Comparison of ENCODE assay signal across 9 cellular contexts in the genomic region with DNA sequence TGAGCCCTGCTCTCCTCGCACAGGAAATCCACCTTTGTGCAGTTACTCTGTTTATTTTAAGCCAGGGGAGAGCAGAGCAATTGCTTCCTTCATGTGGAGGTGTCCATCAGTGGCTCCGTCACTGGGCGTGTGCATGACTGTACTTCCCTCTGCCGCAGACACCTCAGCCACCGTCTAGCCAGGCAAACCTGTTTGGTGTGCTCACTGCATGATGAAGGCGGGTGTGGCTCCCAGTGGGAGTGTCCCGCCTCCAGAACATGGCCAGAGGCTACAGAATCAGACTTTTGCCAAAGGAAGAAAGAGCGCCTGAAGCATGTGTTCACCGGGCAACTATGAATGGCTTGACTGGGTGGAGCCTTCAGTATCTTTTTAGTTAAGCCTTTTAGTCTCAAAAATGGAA. TPM values are rescaled to one million over a fixed set of nuclear protein-coding genes. Genes with fewer than 3 reads are reported as not detected.
A peak's percentile ranks its signal among the peaks of the same experiment; 100 is the strongest.
DNase-seq lines count a peak whose midpoint lies in the region; ATAC-seq and TF ChIP-seq lines count a peak whose summit lies in the region.
"Had no signal": no experiment of that assay in that cellular context is flagged by ENCODE, and none has a peak within 500 bp of the region (broad histone marks: within the 10 kb centered on the region; RNA-seq: fewer than 3 reads in every experiment).

No MANE protein-coding gene starts in this region.

- no peaks in the 10 kb centered on the region for H3K27me3 ChIP-seq in upper lobe of left lung

- no peak overlapping the region for H3K4me3 ChIP-seq in upper lobe of left lung

- WGBS in upper lobe of left lung, 2 donors = 59 to 68% methylated on average over 8 to 9 of the region's 9 CpGs

- no peak for TF ChIP-seq POLR2A in upper lobe of left lung (IDR thresholded peaks at IDR 0.05)

- no peaks in the 10 kb centered on the region for H3K9me3 ChIP-seq in upper lobe of left lung
- H3K9me3 ChIP-seq: neutrophil had no signal

- peak in 2 of 3 experiments; percentile 44 to 66 for DNase-seq in NCI-H1417 (lab: John Stamatoyannopoulos, UW)
- DNase-seq in NCI-H1417 treated with DMSO at 0.1 percent for 48 hours (lab: John Stamatoyannopoulos, UW) = no peak
- peak; percentile 70 for DNase-seq in RPMI7951 (ENCODE audit: low read depth)
- peak; percentile 69 for DNase-seq in iris pigment epithelial cell (ENCODE audit: low read depth)
- peak in 1 of 2 donors; percentile 89 for DNase-seq in upper lobe of left lung
- no peak for DNase-seq in CD1c-positive myeloid dendritic cell (ENCODE audit: extremely low spot score)
- DNase-seq in GDM1 (lab: John Stamatoyannopoulos, UW) = no peak

- no peaks in the 10 kb centered on the region for H3K4me1 ChIP-seq in upper lobe of left lung

- ATAC-seq in upper lobe of left lung (ENCODE audit: low FRiP score in 2 of 2) (peak; percentile 82 to 93), HG03354 (IDR thresholded peaks at IDR 0.05; ENCODE audit: poor library complexity, severe bottlenecking, unreplicated experiment) (no peak)

- H3K36me3 ChIP-seq in upper lobe of left lung = no peaks in the 10 kb centered on the region
- H3K36me3 ChIP-seq: neutrophil had no signal

- TF ChIP-seq EP300 in upper lobe of left lung (IDR thresholded peaks at IDR 0.05) = no peak

- TF ChIP-seq CTCF in upper lobe of left lung (IDR thresholded peaks at IDR 0.05) = no peak

- H3K27ac ChIP-seq in upper lobe of left lung = no peak overlapping the region
- H3K27ac ChIP-seq: neutrophil had no signal

RNA-seq across cellular contexts. Expression of gene LAMC2, which starts 26.1 kb away (rescaled TPM):
- total RNA-seq in RPMI7951 (2014; rRNA removed; shearing (Covaris generic)) = 1.7 and 2.2 TPM in 2 replicates
- total RNA-seq in upper lobe of left lung = 10 to 100 TPM; 10.5 to 74.6 (median 46.1) TPM

Comparison
In these comparisons a context has a peak if more than half of its experiments do, and no peak if none do; other contexts are left out.
1. DNase-seq: peak in NCI-H1417 (2 of 3), RPMI7951 (single experiment) and iris pigment epithelial cell (single experiment); none in NCI-H1417 treated with DMSO at 0.1 percent for 48 hours (single experiment), CD1c-positive myeloid dendritic cell (single experiment) and GDM1 (single experiment).